In the genomic region with DNA sequence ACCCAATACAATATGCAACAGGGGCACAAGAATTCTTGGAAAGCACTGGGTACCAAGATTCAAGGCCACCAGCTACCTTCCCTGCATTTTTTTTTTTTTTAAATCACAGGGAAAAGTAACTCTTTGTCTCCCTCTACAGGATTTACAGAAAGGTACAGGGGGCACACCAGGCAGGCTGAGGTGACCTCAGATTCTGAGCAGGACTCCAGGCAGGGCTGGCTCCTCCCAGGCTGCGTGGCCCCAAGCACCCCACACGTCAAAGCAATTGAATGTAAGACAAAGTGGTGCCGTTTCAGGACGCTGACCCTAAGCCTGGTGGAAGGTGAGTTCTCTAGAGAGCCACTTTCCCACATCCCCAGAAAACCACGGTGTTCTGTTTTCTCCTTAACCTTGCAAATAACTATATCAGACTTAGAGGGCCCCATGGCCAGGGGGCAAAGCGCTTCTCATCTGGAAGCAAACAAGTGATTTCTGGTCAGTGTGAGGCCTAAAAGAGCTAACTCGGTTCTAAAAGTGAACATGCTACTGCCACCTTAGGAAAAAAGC, we compare ENCODE assay signal across 8 cellular contexts.
DNase-seq lines count a peak whose midpoint lies in the region; ATAC-seq and TF ChIP-seq lines count a peak whose summit lies in the region.

No MANE protein-coding gene starts in this region.

- no peak for TF ChIP-seq POLR2A in heart left ventricle (IDR thresholded peaks at IDR 0.05)

- H3K27me3 ChIP-seq in GM23248 (replicated peaks; ENCODE audit: insufficient read depth): no peaks in the 10 kb centered on the region
- H3K27me3 ChIP-seq in heart left ventricle: no peaks in the 10 kb centered on the region
- peaks cover 0 to 1% (median 0%) of the 10 kb centered on the region in 3 donors for H3K27me3 ChIP-seq in psoas muscle (ENCODE audit: insufficient read depth in 3 of 3, low read length in 2 of 3)

- H3K9me3 ChIP-seq in GM23248 (ENCODE audit: low read depth) (no peaks in the 10 kb centered on the region), heart left ventricle (no peaks in the 10 kb centered on the region), psoas muscle (no peaks in the 10 kb centered on the region)

- H3K36me3 ChIP-seq in GM23248 (ENCODE audit: low read depth): no peaks in the 10 kb centered on the region
- no peaks in the 10 kb centered on the region for H3K36me3 ChIP-seq in heart left ventricle
- H3K36me3 ChIP-seq in psoas muscle (ENCODE audit: insufficient read depth in 1 of 2, low read depth in 1 of 2): no peaks in the 10 kb centered on the region

- peaks cover 25% of the 10 kb centered on the region for H3F3A ChIP-seq in GM23248 (ENCODE audit: insufficient read depth)

- H3K4me3 ChIP-seq in GM23248 (no peak overlapping the region), heart left ventricle (no peak overlapping the region), psoas muscle (no peak overlapping the region)

- no peak overlapping the region for H3K9ac ChIP-seq in GM23248

- H3K27ac ChIP-seq in GM23248: no peak overlapping the region
- peak overlapping the region in 5 of 12 donors; percentile 14 to 65 (median 27) for H3K27ac ChIP-seq in heart left ventricle
- no peak overlapping the region for H3K27ac ChIP-seq in psoas muscle

- no peaks in the 10 kb centered on the region for H3K79me2 ChIP-seq in GM23248 (ENCODE audit: insufficient read depth)

- H2AFZ ChIP-seq in GM23248: no peak overlapping the region

- H4K20me1 ChIP-seq in GM23248 (ENCODE audit: insufficient read depth): no peaks in the 10 kb centered on the region

- H3K9me2 ChIP-seq in GM23248 (ENCODE audit: insufficient read depth): no peaks in the 10 kb centered on the region

- 50 to 56% methylated on average over 7 of the region's 7 CpGs for WGBS in GM23248 (ENCODE audit: low coverage in 1 of 2, low lambda C conversion rate in 2 of 2, missing lambda C conversion rate in 2 of 2), 2 experiments
- WGBS in heart left ventricle, 4 donors: 38 to 41% (median 39%) methylated on average over 7 of the region's 7 CpGs
- 40 to 53% (median 46%) methylated on average over 7 of the region's 7 CpGs for WGBS in psoas muscle, 3 donors

- no peak overlapping the region for H3K4me2 ChIP-seq in GM23248 (ENCODE audit: unreplicated experiment)

- in situ Hi-C loops in GM23248 (cut with MboI): no loop called here

- peaks cover 16% of the 10 kb centered on the region for H3K4me1 ChIP-seq in GM23248 (ENCODE audit: insufficient read depth)
- H3K4me1 ChIP-seq in heart left ventricle: peaks cover 0 to 11% (median 0%) of the 10 kb centered on the region in 12 donors
- no peaks in the 10 kb centered on the region for H3K4me1 ChIP-seq in psoas muscle

- peak in 3 of 4 donors; percentile 65 to 75 (median 71) for ATAC-seq in heart left ventricle
- peak; percentile 53 to 75 (median 68) for ATAC-seq in psoas muscle
- ATAC-seq in GM19452 (IDR thresholded peaks at IDR 0.05; ENCODE audit: unreplicated experiment): no peak

- DNase-seq in DMS 273 (lab: John Stamatoyannopoulos, UW; ENCODE audit: unreplicated experiment): peak; percentile 63
- no peak for DNase-seq in DMS 273 treated with DMSO at 0.1 percent for 48 hours (lab: John Stamatoyannopoulos, UW)
- DNase-seq in GM23248: peak; percentile 72
- peak; percentile 18 for DNase-seq in NCI-H2029 (lab: John Stamatoyannopoulos, UW)
- peak; percentile 47 to 56 for DNase-seq in activated T-cell treated with anti-CD3 and anti-CD28 coated beads, Interleukin-2, amount 50 U/mL, for 48 hours
- no peak for DNase-seq in heart left ventricle
- no peak for DNase-seq in psoas muscle

- intact Hi-C loops in heart left ventricle (cut with DNase I) (loop anchor here in 8 of 10 donors (1.0 to 10.0 kb wide), 4 partner anchors 810 to 813 kb away; no protein-coding TSS in a partner anchor), psoas muscle (cut with DNase I) (loop anchor here (1.0 to 5.0 kb wide), 2 partner anchors 810 to 812 kb away; no protein-coding TSS in a partner anchor)

- peak; percentile 38 to 71 (median 64) for TF ChIP-seq CTCF in heart left ventricle (IDR thresholded peaks at IDR 0.05)
- TF ChIP-seq CTCF in psoas muscle (IDR thresholded peaks at IDR 0.05): peak; percentile 60

Comparison
In these comparisons a context has a peak if more than half of its experiments do, and no peak if none do; other contexts are left out.
1. DNase-seq: peak in DMS 273 (single experiment), GM23248 (single experiment), NCI-H2029 (single experiment) and activated T-cell treated with anti-CD3 and anti-CD28 coated beads, Interleukin-2, amount 50 U/mL, for 48 hours (2 of 2); none in DMS 273 treated with DMSO at 0.1 percent for 48 hours (single experiment), heart left ventricle (0 of 5) and psoas muscle (0 of 2).